Comparison of ENCODE assay signal across 1 cellular context in genomic region chr6:27601668-27602254, GRCh38.
TF ChIP-seq lines count a peak whose summit lies in the region.

No MANE protein-coding gene starts in this region.

TF ChIP-seq in K562, 482 proteins besides CTCF, POLR2A, EP300 and RAD21 (continued from another document):
- TF ChIP-seq, protein P1, sequence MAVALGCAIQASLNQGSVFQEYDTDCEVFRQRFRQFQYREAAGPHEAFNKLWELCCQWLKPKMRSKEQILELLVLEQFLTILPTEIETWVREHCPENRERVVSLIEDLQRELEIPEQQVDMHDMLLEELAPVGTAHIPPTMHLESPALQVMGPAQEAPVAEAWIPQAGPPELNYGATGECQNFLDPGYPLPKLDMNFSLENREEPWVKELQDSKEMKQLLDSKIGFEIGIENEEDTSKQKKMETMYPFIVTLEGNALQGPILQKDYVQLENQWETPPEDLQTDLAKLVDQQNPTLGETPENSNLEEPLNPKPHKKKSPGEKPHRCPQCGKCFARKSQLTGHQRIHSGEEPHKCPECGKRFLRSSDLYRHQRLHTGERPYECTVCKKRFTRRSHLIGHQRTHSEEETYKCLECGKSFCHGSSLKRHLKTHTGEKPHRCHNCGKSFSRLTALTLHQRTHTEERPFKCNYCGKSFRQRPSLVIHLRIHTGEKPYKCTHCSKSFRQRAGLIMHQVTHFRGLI (CRISPR knock-in tag; IDR thresholded peaks at IDR 0.05), result no peak
- TF ChIP-seq BRD9 (IDR thresholded peaks at IDR 0.05; ENCODE audit: low read depth, partially characterized antibody) (peak; percentile 23), MGA (IDR thresholded peaks at IDR 0.05) (no peak), HES1 (IDR thresholded peaks at IDR 0.05; ENCODE audit: low read depth) (no peak)
TF ChIP-seq in K562: peak in this region for 66.
